Comparison of ENCODE assay signal across 8 cellular contexts in the genomic region with DNA sequence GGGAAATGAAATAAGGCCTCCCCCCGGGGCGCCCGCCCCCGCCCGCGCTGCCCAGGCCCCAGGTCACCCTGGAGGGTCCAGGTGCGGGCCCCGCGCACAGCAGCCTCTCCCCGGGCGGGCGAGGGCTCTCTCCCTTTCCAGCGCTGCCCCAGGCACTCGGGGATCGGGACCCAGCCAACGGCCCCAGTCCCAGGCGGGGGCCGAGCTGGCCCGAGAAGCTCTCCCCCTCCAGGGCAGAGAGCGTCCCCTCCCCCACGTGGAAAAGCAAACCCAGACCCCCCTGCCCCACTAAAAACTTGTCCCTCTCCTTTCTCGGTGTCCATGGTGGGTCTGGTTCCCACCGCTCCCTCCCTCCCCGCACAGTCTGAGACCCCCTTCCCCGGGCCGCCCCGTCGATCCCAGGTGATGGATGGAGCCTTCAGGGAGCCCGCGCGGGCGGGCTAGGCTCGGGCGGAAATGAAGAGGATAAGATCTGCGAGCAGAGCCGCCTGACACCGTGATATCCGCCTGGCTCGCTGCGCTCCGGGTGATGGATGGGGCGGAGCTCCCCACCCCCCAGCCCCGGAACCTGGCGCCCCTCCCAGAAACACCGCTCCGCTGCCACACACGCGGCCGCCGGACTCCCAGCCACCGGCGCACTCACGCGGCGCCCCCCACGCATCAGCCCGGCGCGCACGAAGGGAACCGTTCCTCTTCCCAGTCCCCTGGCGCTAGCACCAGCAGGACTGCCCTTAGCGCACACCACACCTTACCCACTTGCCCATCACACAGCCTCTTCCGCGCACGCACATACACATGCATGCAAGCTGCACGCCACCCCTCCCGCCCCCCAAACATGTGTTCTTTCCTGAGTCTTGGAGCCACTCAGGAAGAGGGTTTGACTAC.
DNase-seq lines count a peak whose midpoint lies in the region; ATAC-seq and TF ChIP-seq lines count a peak whose summit lies in the region.

No MANE protein-coding gene starts in this region.

- no peaks in the 10 kb centered on the region for H3K9me2 ChIP-seq in PC-3 (replicated peaks; ENCODE audit: low read length)

- H3K27ac ChIP-seq in PC-3 (ENCODE audit: low read length), result no peak overlapping the region

- CTCF ChIA-PET in PC-3 (lab: Charles Lee), result no interaction called here

- H3K9me3 ChIP-seq in PC-3 (ENCODE audit: low read length) (no peaks in the 10 kb centered on the region), skeletal muscle satellite cell (replicated peaks; ENCODE audit: low read length) (no peaks in the 10 kb centered on the region)

- H3K27me3 ChIP-seq in PC-3 (ENCODE audit: low read length) (peaks cover 22% of the 10 kb centered on the region), skeletal muscle satellite cell (ENCODE audit: control insufficient read depth, insufficient read depth, low read length) (peaks cover 45% of the 10 kb centered on the region)

- H3F3A ChIP-seq in PC-3 (ENCODE audit: low read length, unreplicated experiment), result no peaks in the 10 kb centered on the region

- H3K4me3 ChIP-seq in HFF-Myc (replicated peaks; ENCODE audit: low read depth, low read length) (peak overlapping the region; percentile 47), PC-3 (ENCODE audit: low read length) (peak overlapping the region; percentile 73), skeletal muscle satellite cell (ENCODE audit: low read length) (peak overlapping the region; percentile 68)

- no peaks in the 10 kb centered on the region for H4K20me1 ChIP-seq in PC-3 (ENCODE audit: low read length)

- DNase-seq in HFF-Myc (ENCODE audit: extremely low read depth, low read depth), result no peak
- DNase-seq in PC-3, result no peak
- DNase-seq in activated naive CD4-positive, alpha-beta T cell (lab: John Stamatoyannopoulos, UW), result peak; percentile 33 to 75 (median 46)
- peak; percentile 69 for DNase-seq in left ventricle myocardium superior
- no peak for DNase-seq in DMS79 treated with DMSO at 0.1 percent for 48 hours (lab: John Stamatoyannopoulos, UW)

- H3K79me2 ChIP-seq in PC-3 (ENCODE audit: low read length), result no peaks in the 10 kb centered on the region

- TF ChIP-seq POLR2A in GM10847 (IDR thresholded peaks at IDR 0.05; ENCODE audit: extremely low read depth, insufficient read length), result peak; percentile 57

- H3K4me2 ChIP-seq in PC-3 (ENCODE audit: low read length) (peak overlapping the region; percentile 88), skeletal muscle satellite cell (ENCODE audit: low read length) (peak overlapping the region; percentile 76)

- BruUV-seq in PC-3 (replicated peaks; lab: Mats Ljungman, UMichigan), result no TSS peak

- H3K36me3 ChIP-seq in PC-3 (ENCODE audit: low read depth, low read length) (no peaks in the 10 kb centered on the region), skeletal muscle satellite cell (ENCODE audit: insufficient read depth, low read length) (no peaks in the 10 kb centered on the region)

- intact Hi-C loops in PC-3 (cut with micrococcal nuclease), result no loop called here
- intact Hi-C loops in left ventricle myocardium superior (cut with micrococcal nuclease), result no loop called here

- peak overlapping the region; percentile 80 for H2AFZ ChIP-seq in PC-3 (ENCODE audit: low read length)

- POLR2A ChIA-PET in PC-3 (lab: Charles Lee; ENCODE audit: unreplicated experiment), result interaction anchor here (0.6 kb wide), 1 partner anchor 11 kb away, joined by 8 read pairs; no protein-coding TSS in a partner anchor

- H3K4me1 ChIP-seq in PC-3 (ENCODE audit: insufficient read depth, low read length) (no peaks in the 10 kb centered on the region), skeletal muscle satellite cell (ENCODE audit: control insufficient read depth, insufficient read depth, low read length) (no peaks in the 10 kb centered on the region)

- no peak; the same call in 1 of the 2 replicates for ATAC-seq in PC-3
- ATAC-seq in left ventricle myocardium superior, result peak; percentile 67
- no peak for ATAC-seq in GM18519 (IDR thresholded peaks at IDR 0.05; ENCODE audit: low FRiP score, unreplicated experiment)

- H3K9ac ChIP-seq in PC-3 (ENCODE audit: low read length), result 0 out of 2 replicates have a peak overlapping the region, but pooled peaks have one; percentile 27
- H3K9ac ChIP-seq in skeletal muscle satellite cell (ENCODE audit: low read depth, low read length), result peak overlapping the region; percentile 41

- TF ChIP-seq CTCF in HFF-Myc (IDR thresholded peaks at IDR 0.05; ENCODE audit: low read depth, low read length, missing control alignments), result no peak
- no peak for TF ChIP-seq CTCF in PC-3 (conservative IDR thresholded peaks at IDR 0.05; ENCODE audit: low read depth, low read length)

Comparison
In these comparisons a context has a peak if more than half of its experiments do, and no peak if none do; other contexts are left out.
1. DNase-seq: peak in activated naive CD4-positive, alpha-beta T cell (4 of 4) and left ventricle myocardium superior (single experiment); none in HFF-Myc (single experiment), PC-3 (single experiment) and DMS79 treated with DMSO at 0.1 percent for 48 hours (single experiment).
2. Peak in every context shown above with its lines, with median percentiles within 50 percentile points of each other: H3K4me3 ChIP-seq.